19 cellular contexts compared by ENCODE assay signal in genomic region chr17:28327709-28328108, GRCh38. TPM values are rescaled to one million over a fixed set of nuclear protein-coding genes. Genes with fewer than 3 reads are reported as not detected.
A peak's percentile ranks its signal among the peaks of the same experiment; 100 is the strongest.
DNase-seq lines count a peak whose midpoint lies in the region; ATAC-seq, FAIRE-seq and TF ChIP-seq lines count a peak whose summit lies in the region.
"Had no signal": no experiment of that assay in that cellular context is flagged by ENCODE, and none has a peak within 500 bp of the region (broad histone marks: within the 10 kb centered on the region; RNA-seq: fewer than 3 reads in every experiment).

No MANE protein-coding gene starts in this region.

- no peaks in the 10 kb centered on the region for H3K9me2 ChIP-seq in OCI-LY7 (ENCODE audit: insufficient read depth, low read length)
- no peaks in the 10 kb centered on the region for H3K9me2 ChIP-seq in Karpas-422 (replicated peaks; ENCODE audit: insufficient read depth, low read length)

- TF ChIP-seq RAD21 in HepG2 (CRISPR knock-in tag; IDR thresholded peaks at IDR 0.05) = no peak

- H3K27ac ChIP-seq in HepG2 (ENCODE audit: extremely low read length, insufficient read depth, low read length) = peak overlapping the region; percentile 6
- H3K27ac ChIP-seq in right lobe of liver = peak overlapping the region in 1 of 3 donors; percentile 3
- no peak overlapping the region for H3K27ac ChIP-seq in OCI-LY7 (ENCODE audit: low read depth, low read length, poor library complexity, severe bottlenecking)
- no peak overlapping the region for H3K27ac ChIP-seq in left ventricle myocardium inferior (replicated peaks)
- no peak overlapping the region for H3K27ac ChIP-seq in Karpas-422 (ENCODE audit: low read length)
- H3K27ac ChIP-seq: BLaER1 treated with 17β-estradiol and CSF1 and Interleukin-3, amounts not matched to agents 10 nM and 100 nM; epithelial cell of prostate; HL-60; left lung; right atrium auricular region had no signal

- H3K36me3 ChIP-seq in HepG2 (replicated peaks in 1 of 2; ENCODE audit: control insufficient read depth in 1 of 2, insufficient read depth in 2 of 2, low read length in 2 of 2) (peaks cover 17 to 54% of the 10 kb centered on the region in 2 experiments), right lobe of liver (peaks cover 0 to 58% (median 18%) of the 10 kb centered on the region in 4 donors), OCI-LY7 (ENCODE audit: insufficient read depth, low read length) (peaks cover 60% of the 10 kb centered on the region), left ventricle myocardium inferior (peaks cover 46% of the 10 kb centered on the region), Karpas-422 (ENCODE audit: insufficient read depth, low read length) (peaks cover 39% of the 10 kb centered on the region)

- H4K20me1 ChIP-seq in HepG2 (ENCODE audit: insufficient read depth, low read length) = no peaks in the 10 kb centered on the region
- H4K20me1 ChIP-seq in OCI-LY7 (ENCODE audit: insufficient read depth, low read length) = 0 out of 2 replicates have a peak, but pooled peaks cover 7% of the 10 kb centered on the region
- H4K20me1 ChIP-seq in Karpas-422 (ENCODE audit: insufficient read depth, low read depth, low read length) = no peaks in the 10 kb centered on the region; the same call in 1 of the 2 replicates

- DNase-seq in HepG2 (ENCODE audit: low spot score) (no peak), right lobe of liver (no peak), OCI-LY7 (ENCODE audit: low spot score) (no peak), fibroblast of gingiva (ENCODE audit: low read depth) (peak; percentile 15), left ventricle myocardium inferior (no peak), cerebellum (ENCODE audit: low spot score) (no peak), Karpas-422 (no peak)
- DNase-seq: activated CD4-positive, alpha-beta T cell treated with anti-CD3 and anti-CD28 coated beads, Interleukin-2, amount 50 U/mL, for 4 hours; left lung; NCI-H2081; NCI-H774 had no signal

- CTCF ChIA-PET in HepG2 (lab: Yijun Ruan, JAX; ENCODE audit: low intra/inter-chr PET ratio, low total read pairs) (no interaction called here), OCI-LY7 (lab: Charles Lee; ENCODE audit: unreplicated experiment) (no interaction called here)

- H3K27me3 ChIP-seq in HepG2 (ENCODE audit: control insufficient read depth in 1 of 2, insufficient read depth in 2 of 2, low read length in 2 of 2) = no peaks in the 10 kb centered on the region
- no peaks in the 10 kb centered on the region for H3K27me3 ChIP-seq in right lobe of liver
- no peaks in the 10 kb centered on the region for H3K27me3 ChIP-seq in left ventricle myocardium inferior (ENCODE audit: low read depth)
- no peaks in the 10 kb centered on the region for H3K27me3 ChIP-seq in Karpas-422 (ENCODE audit: low read length)
- H3K27me3 ChIP-seq: BLaER1 treated with 17β-estradiol and CSF1 and Interleukin-3, amounts not matched to agents 10 nM and 100 nM; left lung; right atrium auricular region had no signal

- no peak for TF ChIP-seq EP300 in HepG2 (IDR thresholded peaks at IDR 0.05; ENCODE audit: low read depth in 2 of 2, low read length in 2 of 2)
- no peak for TF ChIP-seq EP300 in HepG2 (CRISPR knock-in tag; IDR thresholded peaks at IDR 0.05; ENCODE audit: borderline replicate concordance)

- peaks cover 59% of the 10 kb centered on the region for H3K4me1 ChIP-seq in HepG2 (ENCODE audit: insufficient read depth, low read length)
- H3K4me1 ChIP-seq in right lobe of liver = peaks cover 0 to 38% (median 9%) of the 10 kb centered on the region in 4 donors
- peaks cover 10% of the 10 kb centered on the region for H3K4me1 ChIP-seq in OCI-LY7 (ENCODE audit: insufficient read depth, low read length, poor library complexity, severe bottlenecking)
- H3K4me1 ChIP-seq in left ventricle myocardium inferior = no peaks in the 10 kb centered on the region
- H3K4me1 ChIP-seq in Karpas-422 (ENCODE audit: low read length) = peaks cover 6% of the 10 kb centered on the region; the same call in 1 of the 2 replicates
- H3K4me1 ChIP-seq: right atrium auricular region had no signal

- H3K4me2 ChIP-seq in HepG2 (ENCODE audit: low read depth, low read length) (no peak overlapping the region), OCI-LY7 (ENCODE audit: low read length) (no peak overlapping the region), Karpas-422 (ENCODE audit: low read depth, low read length, poor library complexity, severe bottlenecking) (no peak overlapping the region)
- H3K4me2 ChIP-seq: BLaER1 treated with 17β-estradiol and CSF1 and Interleukin-3, amounts not matched to agents 10 nM and 100 nM had no signal

- in situ Hi-C loops in HepG2 (cut with HindIII; ENCODE audit: extremely low pct_ligation_motif_present, low pct_unique_long_range_greater_than_20kb) = no loop called here

- H2AFZ ChIP-seq in HepG2 (ENCODE audit: low read length) = no peak overlapping the region
- no peak overlapping the region for H2AFZ ChIP-seq in OCI-LY7 (ENCODE audit: low read length)
- H2AFZ ChIP-seq in Karpas-422 (ENCODE audit: low read length) = no peak overlapping the region

- FAIRE-seq in HepG2 (lab: Jason Lieb, UNC) = no peak

- POLR2A ChIA-PET in HepG2 (lab: Yijun Ruan, JAX) (no interaction called here), OCI-LY7 (lab: Charles Lee) (interaction anchor here (0.7 kb wide), 1 partner anchor 72 kb away, joined by 3 read pairs; no protein-coding TSS in a partner anchor)

- no peak for TF ChIP-seq CTCF in HepG2 (CRISPR knock-in tag; IDR thresholded peaks at IDR 0.05)
- no peak for TF ChIP-seq CTCF in right lobe of liver (IDR thresholded peaks at IDR 0.05)
- TF ChIP-seq CTCF in OCI-LY7 (conservative IDR thresholded peaks at IDR 0.05; ENCODE audit: low read length) = peak; percentile 26; the same call in 1 of the 2 replicates
- no peak for TF ChIP-seq CTCF in left ventricle myocardium inferior (IDR thresholded peaks at IDR 0.05; ENCODE audit: borderline replicate concordance)

- no peak for ATAC-seq in HepG2
- ATAC-seq in right lobe of liver = no peak
- ATAC-seq in GM21529 (IDR thresholded peaks at IDR 0.05; ENCODE audit: unreplicated experiment) = no peak
- ATAC-seq: left lung; naive thymus-derived CD4-positive, alpha-beta T cell had no signal

- H3K79me2 ChIP-seq in HepG2 (ENCODE audit: insufficient read depth, low read length) (peaks cover 43% of the 10 kb centered on the region), OCI-LY7 (ENCODE audit: insufficient read depth, low read depth, low read length) (peaks cover 33% of the 10 kb centered on the region), Karpas-422 (ENCODE audit: low read length) (peaks cover 46% of the 10 kb centered on the region)

- intact Hi-C loops in HepG2 (cut with micrococcal nuclease; ENCODE audit: unreplicated experiment) (no loop called here), right lobe of liver (cut with DNase I) (no loop called here), OCI-LY7 (cut with micrococcal nuclease; ENCODE audit: unreplicated experiment) (no loop called here), left ventricle myocardium inferior (cut with micrococcal nuclease) (no loop called here)

- WGBS in HepG2 (ENCODE audit: low lambda C conversion rate) = 81% methylated on average over 3 of the region's 3 CpGs
- 73% methylated on average over 3 of the region's 3 CpGs for WGBS in right lobe of liver (ENCODE audit: insufficient coverage, low coverage, low lambda C conversion rate, missing lambda C conversion rate)

- H3K9ac ChIP-seq in HepG2 (ENCODE audit: insufficient read depth, low read depth, low read length) (no peak overlapping the region), Karpas-422 (ENCODE audit: low read length) (no peak overlapping the region)
- H3K9ac ChIP-seq: BLaER1 treated with 17β-estradiol and CSF1 and Interleukin-3, amounts not matched to agents 10 nM and 100 nM had no signal

- TF ChIP-seq POLR2A in HepG2 (IDR thresholded peaks at IDR 0.05; ENCODE audit: insufficient read depth in 1 of 2, low read depth in 2 of 2, low read length in 2 of 2) (no peak), right lobe of liver (IDR thresholded peaks at IDR 0.05) (no peak)

- H3K9me3 ChIP-seq in HepG2 (ENCODE audit: low read length) (no peaks in the 10 kb centered on the region), right lobe of liver (no peaks in the 10 kb centered on the region), OCI-LY7 (ENCODE audit: low read length) (no peaks in the 10 kb centered on the region), left ventricle myocardium inferior (replicated peaks) (no peaks in the 10 kb centered on the region), Karpas-422 (ENCODE audit: low read length) (no peaks in the 10 kb centered on the region)
- H3K9me3 ChIP-seq: BLaER1 treated with 17β-estradiol and CSF1 and Interleukin-3, amounts not matched to agents 10 nM and 100 nM; HAP-1; left lung; right atrium auricular region had no signal

- H3K4me3 ChIP-seq in HepG2 (replicated peaks in 1 of 3; ENCODE audit: insufficient read depth in 1 of 3, low read depth in 2 of 3, low read length in 3 of 3) (no peak overlapping the region), right lobe of liver (no peak overlapping the region), OCI-LY7 (ENCODE audit: low read depth, low read length, poor library complexity, severe bottlenecking) (no peak overlapping the region), left ventricle myocardium inferior (no peak overlapping the region), Karpas-422 (ENCODE audit: low read length) (no peak overlapping the region)
- H3K4me3 ChIP-seq: BLaER1 treated with 17β-estradiol and CSF1 and Interleukin-3, amounts not matched to agents 10 nM and 100 nM; HAP-1; left lung; right atrium auricular region had no signal

- BruUV-seq in HepG2 (replicated peaks; lab: Mats Ljungman, UMichigan) (no TSS peak), OCI-LY7 (replicated peaks; lab: Mats Ljungman, UMichigan) (no TSS peak)

RNA-seq across cellular contexts. Expression of gene IFT20, which starts 7.6 kb away (rescaled TPM):
- total RNA-seq in HepG2 (2016; rRNA removed; fragmentation: Illumina TruSeq; extraction: Trizol) (23.4 and 28.0 TPM in 2 replicates), right lobe of liver (10 to 100 TPM; 20.6 to 29.6 (median 26.1) TPM), OCI-LY7 (2022) (23.8 and 23.9 TPM in 2 replicates), left ventricle myocardium inferior (14.3 TPM), cerebellum (29.6 TPM)
- 49.6 and 59.0 TPM in 2 replicates for total RNA-seq in HepG2 (2016; cell fraction: cytosol; rRNA removed; fragmentation: Illumina TruSeq; extraction: Trizol; ENCODE audit: low read depth)
- total RNA-seq in HepG2 (2016; cell fraction: insoluble cytoplasmic fraction; rRNA removed; fragmentation: Illumina TruSeq; extraction: Trizol) = 22.8 and 29.8 TPM in 2 replicates
- 51.8 and 54.0 TPM in 2 replicates for total RNA-seq in HepG2 (2016; cell fraction: membrane; rRNA removed; fragmentation: Illumina TruSeq; extraction: Trizol)
- 22.4 and 24.3 TPM in 2 replicates for total RNA-seq in HepG2 (2016; cell fraction: nucleus; rRNA removed; fragmentation: Illumina TruSeq; extraction: Trizol)
- 33.9 and 37.8 TPM in 2 replicates for polyA plus RNA-seq in HepG2 (2011; rRNA removed)
- 23.5 and 23.7 TPM in 2 replicates for polyA plus RNA-seq in HepG2 (2011; cell fraction: cytosol; rRNA removed)
- 39.0 and 42.0 TPM in 2 replicates for polyA plus RNA-seq in HepG2 (2011; cell fraction: nucleus; rRNA removed)
- polyA plus RNA-seq in HepG2 (2012) = 22.5 and 25.6 TPM in 2 replicates
- 50.1 and 61.3 TPM in 2 replicates for polyA plus RNA-seq in HepG2 (2016; cell fraction: cytosol; fragmentation: Illumina TruSeq; extraction: Trizol; ENCODE audit: low read depth)
- 21.7 and 23.6 TPM in 2 replicates for polyA plus RNA-seq in HepG2 (2016; cell fraction: insoluble cytoplasmic fraction; fragmentation: Illumina TruSeq; extraction: Trizol; ENCODE audit: low read depth)
- polyA plus RNA-seq in HepG2 (2016; cell fraction: membrane; fragmentation: Illumina TruSeq; extraction: Trizol; ENCODE audit: low read depth) = 44.5 and 49.9 TPM in 2 replicates
- polyA plus RNA-seq in HepG2 (2016; cell fraction: nucleus; fragmentation: Illumina TruSeq; extraction: Trizol; ENCODE audit: insufficient read depth, low read depth) = 39.5 and 42.9 TPM in 2 replicates
- polyA minus RNA-seq in HepG2 (2011; rRNA and poly(A)+ RNA removed; ENCODE audit: low replicate concordance) = 13.0 and 13.9 TPM in 2 replicates
- polyA minus RNA-seq in HepG2 (2011; cell fraction: cytosol; rRNA and poly(A)+ RNA removed) = 5.7 and 7.1 TPM in 2 replicates
- polyA minus RNA-seq in HepG2 (2011; cell fraction: nucleus; rRNA and poly(A)+ RNA removed) = 14.9 and 18.4 TPM in 2 replicates
- 16.3 and 32.9 TPM in 2 replicates for total RNA-seq in OCI-LY7 (2014; rRNA removed; shearing (Covaris generic))
- 44.5 and 56.6 TPM in 2 replicates for total RNA-seq in Karpas-422 (2014; rRNA removed; shearing (Covaris generic); ENCODE audit: low replicate concordance)

RNA-seq across cellular contexts. Expression of gene TNFAIP1, which starts 7.9 kb away (rescaled TPM):
- total RNA-seq in HepG2 (2016; rRNA removed; fragmentation: Illumina TruSeq; extraction: Trizol) (17.5 and 18.7 TPM in 2 replicates), right lobe of liver (10 to 100 TPM; 32.3 to 87.6 (median 38.2) TPM), OCI-LY7 (2022) (10.6 and 14.7 TPM in 2 replicates), left ventricle myocardium inferior (35.1 TPM), cerebellum (39.1 TPM)
- 3.0 and 3.3 TPM in 2 replicates for total RNA-seq in HepG2 (2016; cell fraction: cytosol; rRNA removed; fragmentation: Illumina TruSeq; extraction: Trizol; ENCODE audit: low read depth)
- total RNA-seq in HepG2 (2016; cell fraction: insoluble cytoplasmic fraction; rRNA removed; fragmentation: Illumina TruSeq; extraction: Trizol) = 17.6 and 18.0 TPM in 2 replicates
- 10.3 and 13.6 TPM in 2 replicates for total RNA-seq in HepG2 (2016; cell fraction: membrane; rRNA removed; fragmentation: Illumina TruSeq; extraction: Trizol)
- total RNA-seq in HepG2 (2016; cell fraction: nucleus; rRNA removed; fragmentation: Illumina TruSeq; extraction: Trizol) = 10.7 and 12.2 TPM in 2 replicates
- 40.6 and 42.8 TPM in 2 replicates for polyA plus RNA-seq in HepG2 (2011; rRNA removed)
- 26.7 and 28.6 TPM in 2 replicates for polyA plus RNA-seq in HepG2 (2011; cell fraction: cytosol; rRNA removed)
- 42.5 and 48.1 TPM in 2 replicates for polyA plus RNA-seq in HepG2 (2011; cell fraction: nucleus; rRNA removed)
- polyA plus RNA-seq in HepG2 (2012) = 16.3 and 24.4 TPM in 2 replicates
- 3.2 and 5.3 TPM in 2 replicates for polyA plus RNA-seq in HepG2 (2016; cell fraction: cytosol; fragmentation: Illumina TruSeq; extraction: Trizol; ENCODE audit: low read depth)
- 18.4 and 21.2 TPM in 2 replicates for polyA plus RNA-seq in HepG2 (2016; cell fraction: insoluble cytoplasmic fraction; fragmentation: Illumina TruSeq; extraction: Trizol; ENCODE audit: low read depth)
- 8.2 and 8.8 TPM in 2 replicates for polyA plus RNA-seq in HepG2 (2016; cell fraction: membrane; fragmentation: Illumina TruSeq; extraction: Trizol; ENCODE audit: low read depth)
- 17.9 and 19.3 TPM in 2 replicates for polyA plus RNA-seq in HepG2 (2016; cell fraction: nucleus; fragmentation: Illumina TruSeq; extraction: Trizol; ENCODE audit: insufficient read depth, low read depth)
- polyA minus RNA-seq in HepG2 (2011; rRNA and poly(A)+ RNA removed; ENCODE audit: low replicate concordance) = 67.1 and 165 TPM in 2 replicates
- 30.3 and 32.2 TPM in 2 replicates for polyA minus RNA-seq in HepG2 (2011; cell fraction: cytosol; rRNA and poly(A)+ RNA removed)
- polyA minus RNA-seq in HepG2 (2011; cell fraction: nucleus; rRNA and poly(A)+ RNA removed) = 20.6 and 26.7 TPM in 2 replicates
- 9.3 and 15.5 TPM in 2 replicates for total RNA-seq in OCI-LY7 (2014; rRNA removed; shearing (Covaris generic))
- total RNA-seq in Karpas-422 (2014; rRNA removed; shearing (Covaris generic); ENCODE audit: low replicate concordance) = 8.5 and 16.6 TPM in 2 replicates

RNA-seq across cellular contexts. Expression of gene TMEM97, which starts 8.7 kb away (rescaled TPM):
- total RNA-seq in HepG2 (2016; rRNA removed; fragmentation: Illumina TruSeq; extraction: Trizol) (111 and 137 TPM in 2 replicates), right lobe of liver (10 to 100 TPM; 20.0 to 84.0 (median 44.2) TPM), OCI-LY7 (2022) (65.1 and 69.6 TPM in 2 replicates), left ventricle myocardium inferior (2.1 TPM), cerebellum (26.9 TPM)
- 41.1 and 45.0 TPM in 2 replicates for total RNA-seq in HepG2 (2016; cell fraction: cytosol; rRNA removed; fragmentation: Illumina TruSeq; extraction: Trizol; ENCODE audit: low read depth)
- 112 and 128 TPM in 2 replicates for total RNA-seq in HepG2 (2016; cell fraction: insoluble cytoplasmic fraction; rRNA removed; fragmentation: Illumina TruSeq; extraction: Trizol)
- total RNA-seq in HepG2 (2016; cell fraction: membrane; rRNA removed; fragmentation: Illumina TruSeq; extraction: Trizol) = 135 and 146 TPM in 2 replicates
- total RNA-seq in HepG2 (2016; cell fraction: nucleus; rRNA removed; fragmentation: Illumina TruSeq; extraction: Trizol) = 77.2 and 97.2 TPM in 2 replicates
- 51.5 and 69.6 TPM in 2 replicates for polyA plus RNA-seq in HepG2 (2011; rRNA removed)
- 33.3 and 54.1 TPM in 2 replicates for polyA plus RNA-seq in HepG2 (2011; cell fraction: cytosol; rRNA removed)
- polyA plus RNA-seq in HepG2 (2011; cell fraction: nucleus; rRNA removed) = 8.5 and 10.8 TPM in 2 replicates
- 77.6 and 101 TPM in 2 replicates for polyA plus RNA-seq in HepG2 (2012)
- 47.9 and 49.9 TPM in 2 replicates for polyA plus RNA-seq in HepG2 (2016; cell fraction: cytosol; fragmentation: Illumina TruSeq; extraction: Trizol; ENCODE audit: low read depth)
- polyA plus RNA-seq in HepG2 (2016; cell fraction: insoluble cytoplasmic fraction; fragmentation: Illumina TruSeq; extraction: Trizol; ENCODE audit: low read depth) = 138 and 141 TPM in 2 replicates
- 128 and 149 TPM in 2 replicates for polyA plus RNA-seq in HepG2 (2016; cell fraction: membrane; fragmentation: Illumina TruSeq; extraction: Trizol; ENCODE audit: low read depth)
- polyA plus RNA-seq in HepG2 (2016; cell fraction: nucleus; fragmentation: Illumina TruSeq; extraction: Trizol; ENCODE audit: insufficient read depth, low read depth) = 144 and 149 TPM in 2 replicates
- polyA minus RNA-seq in HepG2 (2011; rRNA and poly(A)+ RNA removed; ENCODE audit: low replicate concordance) = 95.5 and 159 TPM in 2 replicates
- polyA minus RNA-seq in HepG2 (2011; cell fraction: cytosol; rRNA and poly(A)+ RNA removed) = 39.8 and 45.1 TPM in 2 replicates
- polyA minus RNA-seq in HepG2 (2011; cell fraction: nucleus; rRNA and poly(A)+ RNA removed) = 13.3 and 17.7 TPM in 2 replicates
- 62.3 and 65.7 TPM in 2 replicates for total RNA-seq in OCI-LY7 (2014; rRNA removed; shearing (Covaris generic))
- total RNA-seq in Karpas-422 (2014; rRNA removed; shearing (Covaris generic); ENCODE audit: low replicate concordance) = 38.9 and 74.3 TPM in 2 replicates

RNA-seq across cellular contexts. Expression of gene POLDIP2, which starts 29.6 kb away (rescaled TPM):
- 114 and 127 TPM in 2 replicates for total RNA-seq in HepG2 (2016; rRNA removed; fragmentation: Illumina TruSeq; extraction: Trizol)
- total RNA-seq in HepG2 (2016; cell fraction: cytosol; rRNA removed; fragmentation: Illumina TruSeq; extraction: Trizol; ENCODE audit: low read depth) = 63.3 and 67.3 TPM in 2 replicates
- 112 and 115 TPM in 2 replicates for total RNA-seq in HepG2 (2016; cell fraction: insoluble cytoplasmic fraction; rRNA removed; fragmentation: Illumina TruSeq; extraction: Trizol)
- total RNA-seq in HepG2 (2016; cell fraction: membrane; rRNA removed; fragmentation: Illumina TruSeq; extraction: Trizol) = 118 and 133 TPM in 2 replicates
- total RNA-seq in HepG2 (2016; cell fraction: nucleus; rRNA removed; fragmentation: Illumina TruSeq; extraction: Trizol) = 47.1 and 53.4 TPM in 2 replicates
- polyA plus RNA-seq in HepG2 (2011; rRNA removed) = 85.9 and 86.0 TPM in 2 replicates
- polyA plus RNA-seq in HepG2 (2011; cell fraction: cytosol; rRNA removed) = 82.5 and 91.5 TPM in 2 replicates
- polyA plus RNA-seq in HepG2 (2011; cell fraction: nucleus; rRNA removed) = 40.8 and 49.4 TPM in 2 replicates
- 60.2 and 73.0 TPM in 2 replicates for polyA plus RNA-seq in HepG2 (2012)
- polyA plus RNA-seq in HepG2 (2016; cell fraction: cytosol; fragmentation: Illumina TruSeq; extraction: Trizol; ENCODE audit: low read depth) = 78.3 and 93.1 TPM in 2 replicates
- polyA plus RNA-seq in HepG2 (2016; cell fraction: insoluble cytoplasmic fraction; fragmentation: Illumina TruSeq; extraction: Trizol; ENCODE audit: low read depth) = 128 and 147 TPM in 2 replicates
- 120 and 126 TPM in 2 replicates for polyA plus RNA-seq in HepG2 (2016; cell fraction: membrane; fragmentation: Illumina TruSeq; extraction: Trizol; ENCODE audit: low read depth)
- polyA plus RNA-seq in HepG2 (2016; cell fraction: nucleus; fragmentation: Illumina TruSeq; extraction: Trizol; ENCODE audit: insufficient read depth, low read depth) = 79.9 and 84.9 TPM in 2 replicates
- polyA minus RNA-seq in HepG2 (2011; rRNA and poly(A)+ RNA removed; ENCODE audit: low replicate concordance) = 108 and 190 TPM in 2 replicates
- polyA minus RNA-seq in HepG2 (2011; cell fraction: cytosol; rRNA and poly(A)+ RNA removed) = 42.1 and 47.7 TPM in 2 replicates
- polyA minus RNA-seq in HepG2 (2011; cell fraction: nucleus; rRNA and poly(A)+ RNA removed) = 22.0 and 26.2 TPM in 2 replicates
- 100 to 1,000 TPM in 5 of 6 experiments, 10 to 100 TPM in 1; 92.5 to 156 (median 130) TPM for total RNA-seq in right lobe of liver
- total RNA-seq in OCI-LY7 (2014; rRNA removed; shearing (Covaris generic)) = 82.2 and 88.8 TPM in 2 replicates
- 85.0 and 89.2 TPM in 2 replicates for total RNA-seq in OCI-LY7 (2022)
- total RNA-seq in left ventricle myocardium inferior = 154 TPM
- total RNA-seq in cerebellum = 30.8 TPM
- 71.1 and 98.3 TPM in 2 replicates for total RNA-seq in Karpas-422 (2014; rRNA removed; shearing (Covaris generic); ENCODE audit: low replicate concordance)

RNA-seq across cellular contexts. Expression of gene SEBOX, which starts 37.3 kb away (rescaled TPM):
- not detected in 2 replicates for total RNA-seq in HepG2 (2016; rRNA removed; fragmentation: Illumina TruSeq; extraction: Trizol)
- not detected in 2 replicates for total RNA-seq in HepG2 (2016; cell fraction: cytosol; rRNA removed; fragmentation: Illumina TruSeq; extraction: Trizol; ENCODE audit: low read depth)
- total RNA-seq in HepG2 (2016; cell fraction: insoluble cytoplasmic fraction; rRNA removed; fragmentation: Illumina TruSeq; extraction: Trizol) = not detected in 2 replicates
- not detected in 2 replicates for total RNA-seq in HepG2 (2016; cell fraction: membrane; rRNA removed; fragmentation: Illumina TruSeq; extraction: Trizol)
- not detected in 2 replicates for total RNA-seq in HepG2 (2016; cell fraction: nucleus; rRNA removed; fragmentation: Illumina TruSeq; extraction: Trizol)
- not detected in 2 replicates for polyA plus RNA-seq in HepG2 (2011; rRNA removed)
- polyA plus RNA-seq in HepG2 (2011; cell fraction: cytosol; rRNA removed) = not detected in 2 replicates
- 0.43 TPM in 1 of 2 replicates, not detected in the other for polyA plus RNA-seq in HepG2 (2011; cell fraction: nucleus; rRNA removed)
- not detected in 2 replicates for polyA plus RNA-seq in HepG2 (2012)
- not detected in 2 replicates for polyA plus RNA-seq in HepG2 (2016; cell fraction: cytosol; fragmentation: Illumina TruSeq; extraction: Trizol; ENCODE audit: low read depth)
- polyA plus RNA-seq in HepG2 (2016; cell fraction: insoluble cytoplasmic fraction; fragmentation: Illumina TruSeq; extraction: Trizol; ENCODE audit: low read depth) = not detected in 2 replicates
- polyA plus RNA-seq in HepG2 (2016; cell fraction: membrane; fragmentation: Illumina TruSeq; extraction: Trizol; ENCODE audit: low read depth) = not detected in 2 replicates
- polyA plus RNA-seq in HepG2 (2016; cell fraction: nucleus; fragmentation: Illumina TruSeq; extraction: Trizol; ENCODE audit: insufficient read depth, low read depth) = not detected in 2 replicates
- polyA minus RNA-seq in HepG2 (2011; rRNA and poly(A)+ RNA removed; ENCODE audit: low replicate concordance) = 0.34 TPM in 1 of 2 replicates, not detected in the other
- polyA minus RNA-seq in HepG2 (2011; cell fraction: cytosol; rRNA and poly(A)+ RNA removed) = not detected in 2 replicates
- not detected in 2 replicates for polyA minus RNA-seq in HepG2 (2011; cell fraction: nucleus; rRNA and poly(A)+ RNA removed)
- total RNA-seq in right lobe of liver = not detected
- not detected in 2 replicates for total RNA-seq in OCI-LY7 (2014; rRNA removed; shearing (Covaris generic))
- total RNA-seq in OCI-LY7 (2022) = not detected in 2 replicates
- total RNA-seq in left ventricle myocardium inferior = not detected
- total RNA-seq in cerebellum = not detected
- total RNA-seq in Karpas-422 (2014; rRNA removed; shearing (Covaris generic); ENCODE audit: low replicate concordance) = not detected in 2 replicates
- total RNA-seq: left lung; M059J; naive thymus-derived CD4-positive, alpha-beta T cell; right atrium auricular region had no signal
- polyA plus RNA-seq: naive thymus-derived CD4-positive, alpha-beta T cell had no signal
